ENCODE assay signal across 1 cellular context in the genomic region with DNA sequence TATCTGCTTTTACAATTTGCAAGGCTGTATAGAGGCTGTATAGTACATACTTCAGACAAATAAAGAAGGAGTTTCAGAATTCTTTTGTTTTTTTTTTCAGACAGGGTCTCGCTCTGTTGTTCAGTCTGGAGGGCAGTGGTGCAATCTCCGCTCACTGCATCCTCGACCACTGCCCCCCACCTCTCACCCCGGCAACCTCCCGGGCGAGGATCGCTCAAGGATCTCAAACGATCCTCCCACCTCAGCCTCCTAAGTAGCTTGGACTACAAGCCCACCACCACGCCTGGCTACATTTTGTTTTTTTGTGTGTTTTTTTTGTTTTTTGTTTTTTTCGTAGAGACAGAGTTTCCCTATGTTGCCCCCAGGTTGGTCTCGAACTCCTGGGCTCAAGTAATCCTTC.
TF ChIP-seq lines count a peak whose summit lies in the region.

No MANE protein-coding gene starts in this region.

TF ChIP-seq in H1, 55 proteins besides CTCF, POLR2A, EP300 and RAD21:
- TF ChIP-seq CHD2 (IDR thresholded peaks at IDR 0.05; ENCODE audit: low read length): no peak
- TF ChIP-seq HDAC6 (IDR thresholded peaks at IDR 0.05; ENCODE audit: low read depth, low read length): no peak
